ENCODE assay signal across 8 cellular contexts in the genomic region with DNA sequence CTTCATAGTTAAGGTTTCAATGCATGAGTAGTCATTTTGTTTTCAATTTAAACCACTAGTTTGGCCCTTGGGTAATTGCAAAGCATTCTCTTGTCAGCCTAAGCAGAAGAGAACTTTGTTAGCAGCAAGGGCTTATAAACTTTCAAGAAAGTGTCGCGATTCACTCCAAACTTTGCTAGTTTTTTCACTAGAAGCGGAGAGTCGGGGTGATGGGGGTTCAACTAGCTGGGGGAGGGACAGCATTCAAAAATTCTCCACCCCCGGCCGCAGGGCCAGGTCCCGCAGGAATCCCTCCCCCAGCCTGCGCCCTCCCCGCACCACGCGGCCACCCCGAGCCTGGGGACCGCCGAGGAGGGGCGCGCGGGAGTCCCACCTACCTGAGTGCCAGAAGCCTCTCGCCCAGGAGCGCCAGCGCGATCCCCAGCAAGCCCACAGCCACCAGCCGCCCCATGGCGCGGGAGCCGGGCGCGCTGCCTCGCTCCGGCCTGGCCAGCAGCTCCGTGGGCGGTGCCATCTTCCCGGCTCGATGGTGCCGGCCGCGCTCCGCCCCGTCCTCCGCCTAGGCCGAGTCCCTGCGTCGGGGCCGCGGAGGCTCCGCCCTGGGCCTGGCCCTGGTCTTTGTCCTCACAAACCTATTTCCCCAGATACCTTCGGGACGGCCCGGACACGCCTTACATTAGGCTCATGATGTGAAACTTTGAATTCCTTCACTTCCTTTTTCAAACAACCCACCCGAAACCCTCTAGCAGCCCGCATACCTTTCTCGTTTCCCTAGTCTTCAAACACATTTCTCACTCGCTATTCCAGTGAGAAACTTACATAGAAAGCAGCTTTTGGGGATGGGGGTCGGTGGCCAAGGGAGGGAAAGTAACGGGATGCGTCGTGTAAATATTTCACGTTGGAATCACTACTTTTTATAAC. TPM values are rescaled to one million over a fixed set of nuclear protein-coding genes. Genes with fewer than 3 reads are reported as not detected.
DNase-seq lines count a peak whose midpoint lies in the region; TF ChIP-seq lines count a peak whose summit lies in the region.

A gene (minus strand): TSS at position 528 of the 921 bp plus-strand sequence. CDS start 77 bp downstream, at position 451.

- peak within 1 kb of the TSS; percentile 91 for H3K27ac ChIP-seq in stomach smooth muscle (ENCODE audit: low read length)

- peak within 1 kb of the TSS; percentile 97 to 98 for H3K9ac ChIP-seq in stomach smooth muscle (ENCODE audit: low read length in 2 of 2)

- H3K27me3 ChIP-seq in stomach smooth muscle (ENCODE audit: control insufficient read depth in 1 of 2, insufficient read depth in 2 of 2, low read length in 2 of 2): no peaks in the 10 kb centered on the region

- peaks cover 7% of the 10 kb centered on the region for H3K4me1 ChIP-seq in stomach smooth muscle (ENCODE audit: control insufficient read depth, insufficient read depth, low read length)

- H3K4me3 ChIP-seq in fibroblast of mammary gland (ENCODE audit: control insufficient read depth, low read depth, low read length) (peak within 1 kb of the TSS; percentile 63), stomach smooth muscle (ENCODE audit: low read length in 2 of 2) (peak within 1 kb of the TSS; percentile 77 to 83)

- H3K9me3 ChIP-seq in stomach smooth muscle (ENCODE audit: control insufficient read depth in 2 of 2, low read length in 2 of 2): no peaks in the 10 kb centered on the region

- H3K36me3 ChIP-seq in stomach smooth muscle (ENCODE audit: control insufficient read depth in 2 of 2, insufficient read depth in 2 of 2, low read length in 2 of 2): no peaks in the 10 kb centered on the region

- DNase-seq in D341Med (ENCODE audit: low spot score) (peak; percentile 80), GM20000 (ENCODE audit: low spot score) (peak; percentile 90), HK-2 (ENCODE audit: unreplicated experiment) (peak; percentile 89), OCI-M2 (lab: John Stamatoyannopoulos, UW; ENCODE audit: unreplicated experiment) (peak; percentile 15), fibroblast of mammary gland (ENCODE audit: low read depth) (peak; percentile 76), myocyte (ENCODE audit: low read depth) (peak; percentile 92)
- peak; percentile 6 for DNase-seq in activated T-helper 9 cell treated with anti-CD3 and anti-CD28 coated beads, Interleukin-2, amount 50 U/mL, for 16 hours (ENCODE audit: low read depth)

- TF ChIP-seq CTCF in GM20000 (IDR thresholded peaks at IDR 0.05; ENCODE audit: extremely low read depth, missing control alignments) (no peak), fibroblast of mammary gland (conservative IDR thresholded peaks at IDR 0.05; ENCODE audit: control insufficient read depth, insufficient read depth, low read depth, low read length) (no peak)

RNA-seq across cellular contexts. Expression of the gene that starts here (rescaled TPM):
- 178 and 213 TPM in 2 replicates for total RNA-seq in myocyte
- polyA plus RNA-seq in myocyte (2012): 92.0 TPM

Comparison
In these comparisons a context has a peak if more than half of its experiments do, and no peak if none do; other contexts are left out.
1. Peak in every context shown above with its lines: DNase-seq, H3K4me3 ChIP-seq and H3K27ac ChIP-seq.
2. DNase-seq: peak in every context shown above with its lines; median percentile 92 in myocyte; 90 in GM20000; 89 in HK-2; 80 in D341Med; 76 in fibroblast of mammary gland; 15 in OCI-M2; 6 in activated T-helper 9 cell treated with anti-CD3 and anti-CD28 coated beads, Interleukin-2, amount 50 U/mL, for 16 hours.